In genomic region chr1:23600283-23600682, GRCh38 we compare ENCODE assay signal across 13 cellular contexts. TPM values are rescaled to one million over a fixed set of nuclear protein-coding genes. Genes with fewer than 3 reads are reported as not detected.
DNase-seq lines count a peak whose midpoint lies in the region; ATAC-seq and TF ChIP-seq lines count a peak whose summit lies in the region.
"Had no signal": no experiment of that assay in that cellular context is flagged by ENCODE, and none has a peak within 500 bp of the region (broad histone marks: within the 10 kb centered on the region; RNA-seq: fewer than 3 reads in every experiment).

No MANE protein-coding gene starts in this region.

- no peaks in the 10 kb centered on the region for H3K9me3 Mint-ChIP-seq in activated naive CD4-positive, alpha-beta T cell treated with anti-CD3 and anti-CD28 coated beads, Interleukin-2, amount 50 U/mL, for 24 hours
- H3K9me3 Mint-ChIP-seq in endodermal cell, result no peaks in the 10 kb centered on the region
- no peaks in the 10 kb centered on the region for H3K9me3 Mint-ChIP-seq in type B pancreatic cell
- H3K9me3 Mint-ChIP-seq: IgD-negative memory B cell had no signal

- H3K27me3 Mint-ChIP-seq in activated naive CD4-positive, alpha-beta T cell treated with anti-CD3 and anti-CD28 coated beads, Interleukin-2, amount 50 U/mL, for 24 hours, result no peaks in the 10 kb centered on the region
- no peaks in the 10 kb centered on the region for H3K27me3 Mint-ChIP-seq in endodermal cell (ENCODE audit: insufficient read depth)
- H3K27me3 Mint-ChIP-seq in type B pancreatic cell, result no peaks in the 10 kb centered on the region

- ATAC-seq in GM21360 (IDR thresholded peaks at IDR 0.05; ENCODE audit: unreplicated experiment) (no peak), HG02852 (IDR thresholded peaks at IDR 0.05; ENCODE audit: unreplicated experiment) (no peak)
- ATAC-seq: Right ventricle myocardium inferior had no signal

- H3K4me3 ChIP-seq in endodermal cell (ENCODE audit: low read length) (no peak overlapping the region), suprapubic skin (no peak overlapping the region)
- H3K4me3 ChIP-seq: stomach had no signal

- TF ChIP-seq CTCF in endodermal cell (conservative IDR thresholded peaks at IDR 0.05) (no peak), type B pancreatic cell (conservative IDR thresholded peaks at IDR 0.05) (no peak), suprapubic skin (IDR thresholded peaks at IDR 0.05) (no peak)

- H3K27ac ChIP-seq in KOPT-K1 (ENCODE audit: low read depth, low read length, poor library complexity, severe bottlenecking) (peak overlapping the region; percentile 88), endodermal cell (ENCODE audit: low read depth, low read length) (no peak overlapping the region), suprapubic skin (no peak overlapping the region)
- H3K27ac ChIP-seq: stomach had no signal

- H3K4me3 Mint-ChIP-seq in activated naive CD4-positive, alpha-beta T cell treated with anti-CD3 and anti-CD28 coated beads, Interleukin-2, amount 50 U/mL, for 24 hours, result peak overlapping the region; percentile 69
- H3K4me3 Mint-ChIP-seq in endodermal cell (no peak overlapping the region), type B pancreatic cell (no peak overlapping the region)

- H3K36me3 Mint-ChIP-seq in activated naive CD4-positive, alpha-beta T cell treated with anti-CD3 and anti-CD28 coated beads, Interleukin-2, amount 50 U/mL, for 24 hours, result no peaks in the 10 kb centered on the region
- H3K36me3 Mint-ChIP-seq in endodermal cell (ENCODE audit: low read depth) (no peaks in the 10 kb centered on the region), type B pancreatic cell (no peaks in the 10 kb centered on the region)
- H3K36me3 Mint-ChIP-seq: IgD-negative memory B cell had no signal

- H3K9ac ChIP-seq in endodermal cell (ENCODE audit: extremely low read depth, low read length, poor library complexity, severe bottlenecking), result no peak overlapping the region

- peaks cover 20% of the 10 kb centered on the region for H3K4me1 ChIP-seq in endodermal cell (ENCODE audit: control insufficient read depth, insufficient read depth, low read length)
- H3K4me1 ChIP-seq in suprapubic skin, result peaks cover 2% of the 10 kb centered on the region
- H3K4me1 ChIP-seq: stomach had no signal

- H3K9me3 ChIP-seq in KOPT-K1 (ENCODE audit: insufficient read depth, low read length, poor library complexity, severe bottlenecking) (no peaks in the 10 kb centered on the region), endodermal cell (ENCODE audit: control insufficient read depth, low read length) (no peaks in the 10 kb centered on the region), suprapubic skin (no peaks in the 10 kb centered on the region)
- H3K9me3 ChIP-seq: stomach had no signal

- TF ChIP-seq EP300 in suprapubic skin (IDR thresholded peaks at IDR 0.05), result no peak

- WGBS in endodermal cell (ENCODE audit: insufficient coverage in 1 of 2, insufficient read length in 1 of 2), 2 experiments, result 90 to 100% methylated on average over 1 to 6 of the region's 6 CpGs
- 78% methylated on average over 2 of the region's 6 CpGs for WGBS in suprapubic skin

- TF ChIP-seq POLR2A in suprapubic skin (IDR thresholded peaks at IDR 0.05), result no peak

- peak overlapping the region; percentile 81 for H3K27ac Mint-ChIP-seq in activated naive CD4-positive, alpha-beta T cell treated with anti-CD3 and anti-CD28 coated beads, Interleukin-2, amount 50 U/mL, for 24 hours
- H3K27ac Mint-ChIP-seq in endodermal cell, result peak overlapping the region; percentile 10
- peak overlapping the region; percentile 5 for H3K27ac Mint-ChIP-seq in type B pancreatic cell

- H3K36me3 ChIP-seq in KOPT-K1 (ENCODE audit: insufficient read depth, low read length) (no peaks in the 10 kb centered on the region), endodermal cell (ENCODE audit: control insufficient read depth, insufficient read depth, low read length) (no peaks in the 10 kb centered on the region), suprapubic skin (no peaks in the 10 kb centered on the region)
- H3K36me3 ChIP-seq: stomach had no signal

- H3K4me1 Mint-ChIP-seq in activated naive CD4-positive, alpha-beta T cell treated with anti-CD3 and anti-CD28 coated beads, Interleukin-2, amount 50 U/mL, for 24 hours, result peaks cover 89% of the 10 kb centered on the region
- H3K4me1 Mint-ChIP-seq in endodermal cell, result peaks cover 43% of the 10 kb centered on the region
- H3K4me1 Mint-ChIP-seq in type B pancreatic cell (ENCODE audit: unreplicated experiment), result peaks cover 70% of the 10 kb centered on the region

- no peak for DNase-seq in activated naive CD4-positive, alpha-beta T cell treated with anti-CD3 and anti-CD28 coated beads, Interleukin-2, amount 50 U/mL, for 16 hours
- DNase-seq in endodermal cell (no peak), type B pancreatic cell (ENCODE audit: extremely low spot score, unreplicated experiment) (no peak), suprapubic skin (ENCODE audit: low spot score in 2 of 2) (no peak)
- DNase-seq: NCI-H1436 treated with DMSO at 0.1 percent for 48 hours; stimulated activated CD4-positive, alpha-beta T cell treated with anti-CD3 and anti-CD28 coated beads, Interleukin-4, amount 100 ng/mL, for 24 hours; stomach had no signal

- H3K27me3 ChIP-seq in endodermal cell (ENCODE audit: control insufficient read depth, insufficient read depth, low read length, poor library complexity, severe bottlenecking) (no peaks in the 10 kb centered on the region), suprapubic skin (no peaks in the 10 kb centered on the region)
- H3K27me3 ChIP-seq: stomach had no signal

RNA-seq across cellular contexts. Expression of gene ID3, which starts 41.0 kb away (rescaled TPM):
- total RNA-seq in endodermal cell (100 to 1,000 TPM; 281 to 338 TPM), type B pancreatic cell (ENCODE audit: low replicate concordance) (240 and 495 TPM in 2 replicates), suprapubic skin (100 to 1,000 TPM in 3 of 4 donors, 10 to 100 TPM in 1; 91.1 to 194 (median 149) TPM)
- 319 TPM for polyA plus RNA-seq in endodermal cell (2013, experiment 1 of 2)
- 289 TPM for polyA plus RNA-seq in endodermal cell (2013, experiment 2 of 2)

Comparison
In these comparisons a context has a peak if more than half of its experiments do, and no peak if none do; other contexts are left out.
1. H3K27ac Mint-ChIP-seq: peak in every context shown above with its lines; median percentile 81 in activated naive CD4-positive, alpha-beta T cell treated with anti-CD3 and anti-CD28 coated beads, Interleukin-2, amount 50 U/mL, for 24 hours; 10 in endodermal cell; 5 in type B pancreatic cell.